Comparison of ENCODE assay signal across 9 cellular contexts in genomic region chr9:18923671-18924430, GRCh38.
"Had no signal": no experiment of that assay in that cellular context is flagged by ENCODE, and none has a peak within 500 bp of the region (broad histone marks: within the 10 kb centered on the region; RNA-seq: fewer than 3 reads in every experiment).

No MANE protein-coding gene starts in this region.

- DNase-seq: IMR-90, KBM-7, KG1 had no signal

- FAIRE-seq: HepG2, HTR-8/SVneo, K562 had no signal

- H3K4me1 Mint-ChIP-seq: IgD-negative memory B cell had no signal

- H3K36me3 Mint-ChIP-seq: IgD-negative memory B cell had no signal

- H3K4me3 ChIP-seq: K562 had no signal

- H3K27ac Mint-ChIP-seq: IgD-negative memory B cell had no signal

- H3K27ac ChIP-seq: HL-60, KMS-11 had no signal

- H3K27me3 Mint-ChIP-seq: IgD-negative memory B cell had no signal

- ATAC-seq: HepG2, K562 had no signal
